ENCODE assay signal across 1 cellular context in the genomic region with DNA sequence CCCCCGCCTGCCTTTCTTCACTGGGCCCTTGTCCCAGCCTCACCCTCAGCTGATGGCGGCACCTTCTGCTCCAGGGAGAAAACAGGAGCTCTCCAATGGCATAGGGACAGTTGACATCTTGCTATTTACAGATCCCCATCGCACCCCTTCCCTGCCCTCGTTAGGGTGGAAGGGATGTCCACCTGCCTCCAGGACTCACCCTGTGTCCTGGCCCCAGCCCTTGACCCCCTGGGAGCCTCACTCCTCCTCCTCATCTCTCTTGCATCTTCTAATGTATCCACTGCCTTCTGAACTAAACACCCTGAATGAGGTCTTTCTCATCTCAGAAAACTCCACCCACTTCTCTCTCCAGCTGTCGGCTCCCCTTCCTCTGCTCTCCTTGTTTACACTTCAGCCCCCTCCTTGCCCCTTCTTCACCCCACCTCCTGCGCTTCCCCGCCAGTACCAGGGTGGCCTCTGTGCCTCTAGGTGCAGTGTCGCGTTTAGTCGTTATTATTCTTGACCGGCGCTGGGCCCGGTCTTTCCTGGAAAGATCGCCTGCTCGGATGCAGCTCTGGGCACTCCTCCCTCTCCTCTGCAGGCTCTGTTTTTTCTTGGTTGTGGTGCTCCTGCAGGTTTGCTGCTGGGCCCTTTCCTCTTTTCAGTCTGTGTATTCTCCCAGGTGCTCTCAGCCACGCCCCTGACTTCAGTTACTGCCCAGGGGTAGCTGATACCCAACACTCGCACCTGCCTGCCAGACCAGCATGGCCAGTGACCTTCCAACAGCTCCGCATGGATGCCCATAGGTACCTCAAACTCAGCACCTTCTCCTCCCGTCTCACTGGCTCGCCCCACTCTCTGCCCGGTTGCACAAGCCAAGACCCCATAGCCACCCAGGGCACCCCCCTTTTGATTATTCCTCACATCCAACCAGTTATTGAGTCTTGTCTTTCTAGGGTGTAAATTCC.
TF ChIP-seq lines count a peak whose summit lies in the region.

No MANE protein-coding gene starts in this region.

TF ChIP-seq in neural cell, 6 proteins besides CTCF, POLR2A, EP300 and RAD21 (continued from another document):
- peak; percentile 11 for TF ChIP-seq SMC3 (conservative IDR thresholded peaks at IDR 0.05; ENCODE audit: poor library complexity)
TF ChIP-seq in neural cell: peak in this region for 1.
